17 cellular contexts compared by ENCODE assay signal in genomic region chr9:135752281-135753204, GRCh38. TPM values are rescaled to one million over a fixed set of nuclear protein-coding genes. Genes with fewer than 3 reads are reported as not detected.
A peak's percentile ranks its signal among the peaks of the same experiment; 100 is the strongest.
DNase-seq lines count a peak whose midpoint lies in the region; ATAC-seq, FAIRE-seq and TF ChIP-seq lines count a peak whose summit lies in the region.
"Had no signal": no experiment of that assay in that cellular context is flagged by ENCODE, and none has a peak within 500 bp of the region (broad histone marks: within the 10 kb centered on the region; RNA-seq: fewer than 3 reads in every experiment).

No MANE protein-coding gene starts in this region.

- peaks cover 3% of the 10 kb centered on the region for H3K27me3 Mint-ChIP-seq in neural crest cell (ENCODE audit: low read depth)
- H3K27me3 Mint-ChIP-seq: IgD-negative memory B cell had no signal

- H3K79me2 ChIP-seq in Karpas-422 (ENCODE audit: low read length) (no peaks in the 10 kb centered on the region), K562 (ENCODE audit: control insufficient read depth, insufficient read depth, low read length) (no peaks in the 10 kb centered on the region)

- H3K4me1 Mint-ChIP-seq in neural crest cell: no peaks in the 10 kb centered on the region
- H3K4me1 Mint-ChIP-seq: IgD-negative memory B cell had no signal

- peaks cover 6% of the 10 kb centered on the region; the same call in 1 of the 2 replicates for H3K4me1 ChIP-seq in BLaER1
- no peaks in the 10 kb centered on the region for H3K4me1 ChIP-seq in Karpas-422 (ENCODE audit: low read length)
- H3K4me1 ChIP-seq in K562 (replicated peaks in 1 of 2; ENCODE audit: control insufficient read depth in 2 of 2, insufficient read depth in 2 of 2, low read length in 2 of 2): no peaks in the 10 kb centered on the region; a peak in 1 of 5 replicates

- H3K27me3 ChIP-seq in BLaER1 (0 out of 2 replicates have a peak, but pooled peaks cover 4% of the 10 kb centered on the region), Karpas-422 (ENCODE audit: low read length) (no peaks in the 10 kb centered on the region), K562 (ENCODE audit: control insufficient read depth in 2 of 2, insufficient read depth in 2 of 2, low read length in 2 of 2) (peaks cover 5 to 31% of the 10 kb centered on the region in 2 experiments; a peak in 2 of 5 replicates)

- H2AFZ ChIP-seq in Karpas-422 (ENCODE audit: low read length): no peak overlapping the region
- H2AFZ ChIP-seq in K562 (ENCODE audit: low read depth, low read length): no peak overlapping the region

- peaks cover 6% of the 10 kb centered on the region for H3K9me3 Mint-ChIP-seq in neural crest cell
- H3K9me3 Mint-ChIP-seq: CD4-positive, alpha-beta T cell had no signal

- in situ Hi-C loops in K562 (cut with MboI): no loop called here

- H3K9me3 ChIP-seq in BLaER1 (no peaks in the 10 kb centered on the region), Karpas-422 (ENCODE audit: low read length) (no peaks in the 10 kb centered on the region), K562 (replicated peaks; ENCODE audit: control insufficient read depth, insufficient read depth, low read depth, low read length) (no peaks in the 10 kb centered on the region)

- TF ChIP-seq CTCF in K562 (IDR thresholded peaks at IDR 0.05 in 2 of 3, conservative IDR thresholded peaks at IDR 0.05 in 1 of 3; ENCODE audit: insufficient read depth in 2 of 3, low read depth in 1 of 3, low read length in 3 of 3): no peak
- TF ChIP-seq CTCF in neural crest cell (conservative IDR thresholded peaks at IDR 0.05): no peak

- peak overlapping the region; percentile 78 for H3K27ac Mint-ChIP-seq in neural crest cell (ENCODE audit: unreplicated experiment)
- H3K27ac Mint-ChIP-seq: CD4-positive, alpha-beta T cell had no signal

- POLR2A ChIA-PET in K562 (lab: Yijun Ruan, JAX): interaction anchor here (0.6 to 1.0 kb wide), 2 partner anchors 20 to 90 kb away, joined by 3 read pairs; partner anchors contain the start of gene LCN9

- H3K27ac ChIP-seq in BLaER1: no peak overlapping the region
- no peak overlapping the region for H3K27ac ChIP-seq in Karpas-422 (ENCODE audit: low read length)
- no peak overlapping the region for H3K27ac ChIP-seq in K562 (ENCODE audit: extremely low read depth, low read depth, low read length)
- H3K27ac ChIP-seq: KMS-11 had no signal

- no peaks in the 10 kb centered on the region for H3K9me1 ChIP-seq in K562 (ENCODE audit: control insufficient read depth, insufficient read depth, low read length)

- H4K20me1 ChIP-seq in BLaER1 (no peaks in the 10 kb centered on the region), Karpas-422 (ENCODE audit: insufficient read depth, low read depth, low read length) (no peaks in the 10 kb centered on the region), K562 (replicated peaks; ENCODE audit: control insufficient read depth, insufficient read depth, low read length) (peaks cover 4% of the 10 kb centered on the region; the same call in 1 of the 2 replicates)

- ATAC-seq in K562: no peak
- ATAC-seq in HG03432 (IDR thresholded peaks at IDR 0.05; ENCODE audit: unreplicated experiment): no peak
- ATAC-seq: HCT116 had no signal

- intact Hi-C loops in K562 (cut with micrococcal nuclease): no loop called here

- DNase-seq in Karpas-422: peak; percentile 61
- DNase-seq in K562 (ENCODE audit: extremely low read depth in 1 of 4, low spot score in 3 of 4): no peak
- DNase-seq in neural crest cell (ENCODE audit: low read depth, low spot score): no peak
- DNase-seq in NK-92 (lab: John Stamatoyannopoulos, UW; ENCODE audit: unreplicated experiment): no peak
- DNase-seq in SW480 (ENCODE audit: low spot score): no peak
- DNase-seq: ACHN; C1 segment of cervical spinal cord; CD4-positive, alpha-beta T cell; DMS79 had no signal

- no peaks in the 10 kb centered on the region for H3K9me2 ChIP-seq in Karpas-422 (replicated peaks; ENCODE audit: insufficient read depth, low read length)

- BruUV-seq in K562 (replicated peaks; lab: Mats Ljungman, UMichigan): no TSS peak

- no peak overlapping the region for H3K9ac ChIP-seq in BLaER1
- H3K9ac ChIP-seq in Karpas-422 (ENCODE audit: low read length): no peak overlapping the region
- no peak overlapping the region for H3K9ac ChIP-seq in K562 (ENCODE audit: insufficient read depth in 1 of 2, low read depth in 2 of 2, low read length in 2 of 2)
- H3K9ac ChIP-seq: KMS-11 had no signal

- H3K4me3 ChIP-seq in BLaER1 (no peak overlapping the region), Karpas-422 (ENCODE audit: low read length) (no peak overlapping the region), K562 (no peak overlapping the region)

- H3K36me3 ChIP-seq in BLaER1 (no peaks in the 10 kb centered on the region), Karpas-422 (ENCODE audit: insufficient read depth, low read length) (no peaks in the 10 kb centered on the region), K562 (ENCODE audit: control insufficient read depth, insufficient read depth, low read length) (no peaks in the 10 kb centered on the region)

- CTCF ChIA-PET in K562 (lab: Yijun Ruan, JAX; ENCODE audit: low intra/inter-chr PET ratio): no interaction called here

- no peak for TF ChIP-seq RAD21 in K562 (CRISPR knock-in tag; conservative IDR thresholded peaks at IDR 0.05 in 1 of 2, IDR thresholded peaks at IDR 0.05 in 1 of 2)

- TF ChIP-seq EP300 in K562 (IDR thresholded peaks at IDR 0.05; ENCODE audit: low read length): no peak

- WGBS in K562 (ENCODE audit: insufficient coverage, low coverage, missing lambda C conversion rate): 0% methylated on average over 8 of the region's 8 CpGs

- H3K4me3 Mint-ChIP-seq in neural crest cell: no peak overlapping the region
- H3K4me3 Mint-ChIP-seq: CD4-positive, alpha-beta T cell had no signal

- FAIRE-seq in K562 (lab: Jason Lieb, UNC): no peak
- FAIRE-seq: G401.6, H54 had no signal

- no peaks in the 10 kb centered on the region for H3K36me3 Mint-ChIP-seq in neural crest cell (ENCODE audit: low read depth)
- H3K36me3 Mint-ChIP-seq: IgD-negative memory B cell had no signal

- no peak for TF ChIP-seq POLR2A in K562 (conservative IDR thresholded peaks at IDR 0.05)

- H3K4me2 ChIP-seq in BLaER1 (peak overlapping the region; percentile 16; the same call in 1 of the 2 replicates), Karpas-422 (ENCODE audit: low read depth, low read length, poor library complexity, severe bottlenecking) (no peak overlapping the region), K562 (ENCODE audit: insufficient read depth, low read length) (no peak overlapping the region)
- H3K4me2 ChIP-seq: KMS-11 had no signal

TF ChIP-seq in K562, 482 proteins besides CTCF, POLR2A, EP300 and RAD21:
- TF ChIP-seq CTBP1 (IDR thresholded peaks at IDR 0.05; ENCODE audit: borderline replicate concordance): no peak
- TF ChIP-seq ZNF780A (CRISPR knock-in tag; IDR thresholded peaks at IDR 0.05): no peak
- peak; percentile 28 to 37; a peak in 1 of 4 replicates for TF ChIP-seq KDM1A (IDR thresholded peaks at IDR 0.05)

RNA-seq across cellular contexts. Expression of gene KCNT1, which starts 50.6 kb away (rescaled TPM):
- total RNA-seq in Karpas-422 (2014; rRNA removed; shearing (Covaris generic); ENCODE audit: low replicate concordance): not detected in 2 replicates
- not detected in 2 replicates for total RNA-seq in K562 (2011; cell fraction: chromatin; rRNA removed; ENCODE audit: low replicate concordance)
- not detected in 2 replicates for total RNA-seq in K562 (2011; cell fraction: nucleolus; rRNA removed)
- total RNA-seq in K562 (2011; cell fraction: nucleoplasm; rRNA removed): not detected in 2 replicates
- total RNA-seq in K562 (2014; rRNA removed) (0.05 TPM in 1 of 2 replicates, not detected in the other), K562 (2014; rRNA removed; fragmentation: Illumina TruSeq; extraction: Trizol) (not detected in 2 replicates), K562 (2015; rRNA removed; fragmentation: Illumina TruSeq; extraction: Trizol) (not detected in 2 replicates), K562 (2021) (not detected in 2 replicates), neural crest cell (0.14 TPM in 1 of 2 replicates, not detected in the other)
- polyA plus RNA-seq in K562 (2011; rRNA removed) (not detected in 2 replicates), K562 (2014; fragmentation: Illumina TruSeq; extraction: Trizol) (not detected in 2 replicates), K562 (2014; fragmentation: Nextera tagmentation; extraction: Ambion mirVana) (not detected), K562 (2014; rRNA removed) (not detected in 2 replicates)
- not detected in 2 replicates for polyA plus RNA-seq in K562 (2011; cell fraction: cytosol; rRNA removed)
- polyA plus RNA-seq in K562 (2011; cell fraction: nucleus; rRNA removed): not detected in 2 replicates
- 0.10 and 0.30 TPM in 2 replicates for polyA plus RNA-seq in K562 (2012)
- not detected in 2 replicates for polyA minus RNA-seq in K562 (2011; rRNA and poly(A)+ RNA removed)
- polyA minus RNA-seq in K562 (2011; cell fraction: cytosol; rRNA and poly(A)+ RNA removed): not detected in 2 replicates
- not detected in 2 replicates for polyA minus RNA-seq in K562 (2011; cell fraction: nucleus; rRNA and poly(A)+ RNA removed)
- total RNA-seq: A172 had no signal
- polyA plus RNA-seq: IgD-negative memory B cell had no signal

RNA-seq across cellular contexts. Expression of gene SOHLH1, which starts 53.3 kb away (rescaled TPM):
- not detected in 2 replicates for total RNA-seq in Karpas-422 (2014; rRNA removed; shearing (Covaris generic); ENCODE audit: low replicate concordance)
- total RNA-seq in K562 (2011; cell fraction: chromatin; rRNA removed; ENCODE audit: low replicate concordance): 0.42 TPM in 1 of 2 replicates, not detected in the other
- total RNA-seq in K562 (2011; cell fraction: nucleolus; rRNA removed): 0.26 and 0.33 TPM in 2 replicates
- total RNA-seq in K562 (2011; cell fraction: nucleoplasm; rRNA removed): 0.31 and 0.44 TPM in 2 replicates
- total RNA-seq in K562 (2014; rRNA removed) (0.16 and 0.41 TPM in 2 replicates), K562 (2014; rRNA removed; fragmentation: Illumina TruSeq; extraction: Trizol) (not detected in 2 replicates), K562 (2015; rRNA removed; fragmentation: Illumina TruSeq; extraction: Trizol) (0.19 TPM in 1 of 2 replicates, not detected in the other), K562 (2021) (0.29 TPM in 1 of 2 replicates, not detected in the other), neural crest cell (not detected in 2 replicates)
- polyA plus RNA-seq in K562 (2011; rRNA removed) (0.16 and 0.17 TPM in 2 replicates), K562 (2014; fragmentation: Illumina TruSeq; extraction: Trizol) (not detected in 2 replicates), K562 (2014; fragmentation: Nextera tagmentation; extraction: Ambion mirVana) (not detected), K562 (2014; rRNA removed) (0.24 TPM in 1 of 2 replicates, not detected in the other)
- 0.22 and 0.40 TPM in 2 replicates for polyA plus RNA-seq in K562 (2011; cell fraction: cytosol; rRNA removed)
- polyA plus RNA-seq in K562 (2011; cell fraction: nucleus; rRNA removed): 0.59 and 0.65 TPM in 2 replicates
- polyA plus RNA-seq in K562 (2012): 0.16 and 0.68 TPM in 2 replicates
- polyA minus RNA-seq in K562 (2011; rRNA and poly(A)+ RNA removed): not detected in 2 replicates
- not detected in 2 replicates for polyA minus RNA-seq in K562 (2011; cell fraction: cytosol; rRNA and poly(A)+ RNA removed)
- polyA minus RNA-seq in K562 (2011; cell fraction: nucleus; rRNA and poly(A)+ RNA removed): 0.22 TPM in 1 of 2 replicates, not detected in the other
- total RNA-seq: A172; CD4-positive, alpha-beta T cell had no signal
- polyA plus RNA-seq: IgD-negative memory B cell had no signal
